In genomic region chr4:172785623-172786022, GRCh38 we compare ENCODE assay signal across 21 cellular contexts.
A peak's percentile ranks its signal among the peaks of the same experiment; 100 is the strongest.
DNase-seq lines count a peak whose midpoint lies in the region; ATAC-seq and TF ChIP-seq lines count a peak whose summit lies in the region.
"Had no signal": no experiment of that assay in that cellular context is flagged by ENCODE, and none has a peak within 500 bp of the region (broad histone marks: within the 10 kb centered on the region; RNA-seq: fewer than 3 reads in every experiment).

No MANE protein-coding gene starts in this region.

- H3K27me3 ChIP-seq in PC-3 (ENCODE audit: low read length) (no peaks in the 10 kb centered on the region), foreskin keratinocyte (no peaks in the 10 kb centered on the region), ovary (no peaks in the 10 kb centered on the region)
- H3K27me3 ChIP-seq: BLaER1, MG63 had no signal

- H3K4me1 ChIP-seq in PC-3 (ENCODE audit: insufficient read depth, low read length), result peaks cover 4% of the 10 kb centered on the region; the same call in 1 of the 2 replicates
- peaks cover 5% of the 10 kb centered on the region for H3K4me1 ChIP-seq in foreskin keratinocyte
- no peaks in the 10 kb centered on the region for H3K4me1 ChIP-seq in ovary (ENCODE audit: insufficient read depth)
- H3K4me1 ChIP-seq: BLaER1 had no signal

- BruUV-seq in PC-3 (replicated peaks; lab: Mats Ljungman, UMichigan), result no TSS peak

- H3K9me3 ChIP-seq in PC-3 (ENCODE audit: low read length) (no peaks in the 10 kb centered on the region), ovary (no peaks in the 10 kb centered on the region)
- H3K9me3 ChIP-seq: BLaER1, MG63 had no signal

- H3K36me3 ChIP-seq in PC-3 (ENCODE audit: low read depth, low read length), result no peaks in the 10 kb centered on the region
- no peaks in the 10 kb centered on the region for H3K36me3 ChIP-seq in ovary
- H3K36me3 ChIP-seq: BLaER1, MG63 had no signal

- no peak overlapping the region for H3K4me3 Mint-ChIP-seq in activated T-cell treated with anti-CD3 and anti-CD28 coated beads, Interleukin-2, amount 50 U/mL, for 72 hours
- H3K4me3 Mint-ChIP-seq in immature natural killer cell, result no peak overlapping the region
- H3K4me3 Mint-ChIP-seq: CD4-positive, alpha-beta memory T cell had no signal

- H3K27me3 Mint-ChIP-seq in activated T-cell treated with anti-CD3 and anti-CD28 coated beads, Interleukin-2, amount 50 U/mL, for 72 hours (ENCODE audit: low read depth), result no peaks in the 10 kb centered on the region
- H3K27me3 Mint-ChIP-seq in immature natural killer cell (ENCODE audit: low read depth in 3 of 3), result peaks cover 0 to 2% (median 0%) of the 10 kb centered on the region in 3 donors
- H3K27me3 Mint-ChIP-seq: CD4-positive, alpha-beta memory T cell had no signal

- TF ChIP-seq CTCF in PC-3 (conservative IDR thresholded peaks at IDR 0.05; ENCODE audit: low read depth, low read length) (no peak), foreskin keratinocyte (conservative IDR thresholded peaks at IDR 0.05) (no peak), ovary (IDR thresholded peaks at IDR 0.05) (no peak)

- H3K4me1 Mint-ChIP-seq in activated T-cell treated with anti-CD3 and anti-CD28 coated beads, Interleukin-2, amount 50 U/mL, for 72 hours (ENCODE audit: low read depth), result no peaks in the 10 kb centered on the region
- no peaks in the 10 kb centered on the region for H3K4me1 Mint-ChIP-seq in immature natural killer cell
- H3K4me1 Mint-ChIP-seq: CD4-positive, alpha-beta memory T cell had no signal

- 71 to 88% (median 73%) methylated on average over 1 of the region's 1 CpG for WGBS in ovary, 3 donors

- intact Hi-C loops in PC-3 (cut with micrococcal nuclease), result no loop called here
- intact Hi-C loops in ovary (cut with DNase I), result no loop called here

- no peaks in the 10 kb centered on the region for H3K36me3 Mint-ChIP-seq in activated T-cell treated with anti-CD3 and anti-CD28 coated beads, Interleukin-2, amount 50 U/mL, for 72 hours (ENCODE audit: insufficient read depth in 2 of 2)
- H3K36me3 Mint-ChIP-seq in immature natural killer cell, result no peaks in the 10 kb centered on the region
- H3K36me3 Mint-ChIP-seq: CD4-positive, alpha-beta memory T cell had no signal

- H3K9me3 Mint-ChIP-seq in activated T-cell treated with anti-CD3 and anti-CD28 coated beads, Interleukin-2, amount 50 U/mL, for 72 hours, result no peaks in the 10 kb centered on the region
- peaks cover 0 to 16% (median 2%) of the 10 kb centered on the region in 6 donors for H3K9me3 Mint-ChIP-seq in immature natural killer cell

- POLR2A ChIA-PET in PC-3 (lab: Charles Lee; ENCODE audit: unreplicated experiment), result no interaction called here

- no peak overlapping the region for H3K9ac ChIP-seq in PC-3 (ENCODE audit: low read length)
- H3K9ac ChIP-seq: BLaER1 had no signal

- no peak overlapping the region for H2AFZ ChIP-seq in PC-3 (ENCODE audit: low read length)

- ATAC-seq in PC-3 (peak; percentile 64; the same call in 1 of the 2 replicates), foreskin keratinocyte (peak; percentile 49), GM21576 (IDR thresholded peaks at IDR 0.05; ENCODE audit: unreplicated experiment) (no peak)
- no peak for ATAC-seq in activated T-cell treated with anti-CD3 and anti-CD28 coated beads, Interleukin-2, amount 50 U/mL, for 72 hours (replicated peaks in 1 of 2)
- ATAC-seq: HCT116 had no signal

- DNase-seq in ELR (ENCODE audit: low read depth), result peak; percentile 22
- DNase-seq in PC-3, result peak; percentile 28
- peak; percentile 16 to 50 for DNase-seq in foreskin keratinocyte
- DNase-seq in activated T-cell treated with anti-CD3 and anti-CD28 coated beads, Interleukin-2, amount 50 U/mL, for 72 hours, result no peak
- no peak for DNase-seq in ovary
- no peak for DNase-seq in immature natural killer cell
- DNase-seq: ACHN; CD4-positive, alpha-beta memory T cell; DND-41; GDM1; GOT3; Karpas-422; MG63; NCI-H1048; NCI-H1417 treated with DMSO at 0.1 percent for 48 hours; NCI-H187; NCI-H446; NCI-H526 treated with DMSO at 0.1 percent for 48 hours had no signal

- H3K4me2 ChIP-seq in PC-3 (ENCODE audit: low read length), result peak overlapping the region; percentile 19; the same call in 1 of the 2 replicates
- H3K4me2 ChIP-seq: BLaER1 had no signal

- H3K79me2 ChIP-seq in PC-3 (ENCODE audit: low read length), result no peaks in the 10 kb centered on the region

- peak overlapping the region; percentile 15 for H3K27ac ChIP-seq in PC-3 (ENCODE audit: low read length)
- peak overlapping the region; percentile 12 for H3K27ac ChIP-seq in foreskin keratinocyte
- no peak overlapping the region for H3K27ac ChIP-seq in ovary
- H3K27ac ChIP-seq: BLaER1 had no signal

- no peak overlapping the region for H3K27ac Mint-ChIP-seq in activated T-cell treated with anti-CD3 and anti-CD28 coated beads, Interleukin-2, amount 50 U/mL, for 72 hours
- H3K27ac Mint-ChIP-seq in immature natural killer cell, result no peak overlapping the region
- H3K27ac Mint-ChIP-seq: CD4-positive, alpha-beta memory T cell had no signal

- H3F3A ChIP-seq in PC-3 (ENCODE audit: low read length, unreplicated experiment), result no peaks in the 10 kb centered on the region

- no peak for TF ChIP-seq EP300 in ovary (IDR thresholded peaks at IDR 0.05)

- H4K20me1 ChIP-seq in PC-3 (ENCODE audit: low read length), result no peaks in the 10 kb centered on the region
- H4K20me1 ChIP-seq: BLaER1 had no signal

- CTCF ChIA-PET in PC-3 (lab: Charles Lee), result no interaction called here

- TF ChIP-seq POLR2A in ovary (IDR thresholded peaks at IDR 0.05), result no peak

- H3K9me2 ChIP-seq in PC-3 (replicated peaks; ENCODE audit: low read length), result no peaks in the 10 kb centered on the region

- no peak overlapping the region for H3K4me3 ChIP-seq in PC-3 (ENCODE audit: low read length)
- H3K4me3 ChIP-seq in ovary, result no peak overlapping the region
- H3K4me3 ChIP-seq: BLaER1, MG63 had no signal

Comparison
In these comparisons a context has a peak if more than half of its experiments do, and no peak if none do; other contexts are left out.
1. DNase-seq: peak in ELR (single experiment), PC-3 (single experiment) and foreskin keratinocyte (2 of 2); none in activated T-cell treated with anti-CD3 and anti-CD28 coated beads, Interleukin-2, amount 50 U/mL, for 72 hours (0 of 2), ovary (0 of 5) and immature natural killer cell (0 of 3).
2. ATAC-seq: peak in PC-3 (single experiment) and foreskin keratinocyte (single experiment); none in activated T-cell treated with anti-CD3 and anti-CD28 coated beads, Interleukin-2, amount 50 U/mL, for 72 hours (0 of 2) and GM21576 (single experiment).
3. H3K27ac ChIP-seq: peak in PC-3 (single experiment) and foreskin keratinocyte (single experiment); none in ovary (0 of 2).